Comparison of ENCODE assay signal across 19 cellular contexts in genomic region chr4:11408569-11408968, GRCh38. TPM values are rescaled to one million over a fixed set of nuclear protein-coding genes. Genes with fewer than 3 reads are reported as not detected.
A peak's percentile ranks its signal among the peaks of the same experiment; 100 is the strongest.
DNase-seq lines count a peak whose midpoint lies in the region; ATAC-seq and TF ChIP-seq lines count a peak whose summit lies in the region.
"Had no signal": no experiment of that assay in that cellular context is flagged by ENCODE, and none has a peak within 500 bp of the region (broad histone marks: within the 10 kb centered on the region; RNA-seq: fewer than 3 reads in every experiment).

No MANE protein-coding gene starts in this region.

- ATAC-seq in HG02885 (IDR thresholded peaks at IDR 0.05; ENCODE audit: poor library complexity, unreplicated experiment), result peak; percentile 34
- peak; percentile 9 for ATAC-seq in activated T-helper 17 cell treated with anti-CD3 and anti-CD28 coated beads, Interleukin-2, amount 50 U/mL, for 72 hours (replicated peaks)
- ATAC-seq: A549, Right ventricle myocardium inferior had no signal

- H3K36me3 ChIP-seq in neuronal stem cell (replicated peaks in 1 of 2; ENCODE audit: control insufficient read depth in 2 of 2, insufficient read depth in 2 of 2, low read length in 2 of 2) (no peaks in the 10 kb centered on the region), endodermal cell (ENCODE audit: control insufficient read depth, insufficient read depth, low read length) (no peaks in the 10 kb centered on the region)
- H3K36me3 ChIP-seq: BLaER1 had no signal

- H3K4me1 Mint-ChIP-seq in Calu3 (ENCODE audit: low read depth, unreplicated experiment) (peaks cover 49% of the 10 kb centered on the region), endodermal cell (peaks cover 18% of the 10 kb centered on the region)
- no peaks in the 10 kb centered on the region for H3K4me1 Mint-ChIP-seq in activated T-helper 17 cell treated with anti-CD3 and anti-CD28 coated beads, Interleukin-2, amount 50 U/mL, for 72 hours
- H3K4me1 Mint-ChIP-seq: CD4-positive, alpha-beta memory T cell had no signal

- no peaks in the 10 kb centered on the region for H3K27me3 ChIP-seq in neuronal stem cell (ENCODE audit: control insufficient read depth in 3 of 3, insufficient read depth in 3 of 3, low read depth in 1 of 3, low read length in 3 of 3)
- H3K27me3 ChIP-seq in endodermal cell (ENCODE audit: control insufficient read depth, insufficient read depth, low read length, poor library complexity, severe bottlenecking), result no peaks in the 10 kb centered on the region
- H3K27me3 ChIP-seq: BLaER1 had no signal

- no peak overlapping the region for H2AFZ ChIP-seq in neuronal stem cell (ENCODE audit: low read length)

- no CpG with 5 or more reads among the region's 3 CpGs for WGBS in neuronal stem cell (ENCODE audit: extremely low coverage in 2 of 2, insufficient read length in 2 of 2, insufficient replicate concordance in 1 of 2), 2 donors
- WGBS in endodermal cell (ENCODE audit: insufficient coverage in 1 of 2, insufficient read length in 1 of 2), 2 experiments, result 90 to 91% methylated on average over 2 to 3 of the region's 3 CpGs

- H3K9ac ChIP-seq in neuronal stem cell (ENCODE audit: low read depth, low read length, poor library complexity), result no peak overlapping the region
- no peak overlapping the region for H3K9ac ChIP-seq in endodermal cell (ENCODE audit: extremely low read depth, low read length, poor library complexity, severe bottlenecking)
- H3K9ac ChIP-seq: BLaER1, KMS-11 had no signal

- no peak overlapping the region for H3K23ac ChIP-seq in neuronal stem cell (ENCODE audit: low read depth, low read length, poor library complexity)

- no peak overlapping the region for H4K8ac ChIP-seq in neuronal stem cell (ENCODE audit: low read depth, low read length)

- H3K4me1 ChIP-seq in neuronal stem cell (ENCODE audit: control insufficient read depth in 2 of 2, insufficient read depth in 1 of 2, low read depth in 1 of 2, low read length in 2 of 2) (peaks cover 2 to 11% of the 10 kb centered on the region in 2 donors), endodermal cell (ENCODE audit: control insufficient read depth, insufficient read depth, low read length) (peaks cover 3% of the 10 kb centered on the region)
- H3K4me1 ChIP-seq: A549, BLaER1 had no signal

- H3K27ac ChIP-seq in neuronal stem cell (replicated peaks; ENCODE audit: low read length), result no peak overlapping the region
- no peak overlapping the region for H3K27ac ChIP-seq in endodermal cell (ENCODE audit: low read depth, low read length)
- H3K27ac ChIP-seq: A549, BLaER1, KMS-11 had no signal

- H3K9me3 ChIP-seq in neuronal stem cell (replicated peaks in 1 of 2; ENCODE audit: control insufficient read depth in 2 of 2, insufficient read depth in 1 of 2, low read depth in 1 of 2, low read length in 2 of 2) (no peaks in the 10 kb centered on the region), endodermal cell (ENCODE audit: control insufficient read depth, low read length) (no peaks in the 10 kb centered on the region)
- H3K9me3 ChIP-seq: A549, BLaER1 had no signal

- H3K9me3 Mint-ChIP-seq in Calu3 (ENCODE audit: low read depth, unreplicated experiment) (no peaks in the 10 kb centered on the region), endodermal cell (no peaks in the 10 kb centered on the region)
- H3K9me3 Mint-ChIP-seq in activated T-helper 17 cell treated with anti-CD3 and anti-CD28 coated beads, Interleukin-2, amount 50 U/mL, for 72 hours, result no peaks in the 10 kb centered on the region
- H3K9me3 Mint-ChIP-seq: CD4-positive, alpha-beta memory T cell; H9 had no signal

- CTCF ChIA-PET in Calu3 (lab: Charles Lee), result no interaction called here

- H3K27ac Mint-ChIP-seq in Calu3 (ENCODE audit: unreplicated experiment) (peak overlapping the region; percentile 43), endodermal cell (no peak overlapping the region)
- no peak overlapping the region for H3K27ac Mint-ChIP-seq in activated T-helper 17 cell treated with anti-CD3 and anti-CD28 coated beads, Interleukin-2, amount 50 U/mL, for 72 hours

- no peak overlapping the region for H2BK12ac ChIP-seq in neuronal stem cell (ENCODE audit: low read length)

- no peak overlapping the region for H2BK120ac ChIP-seq in neuronal stem cell (ENCODE audit: low read depth, low read length)

- H3K4me2 ChIP-seq in neuronal stem cell (ENCODE audit: insufficient read depth, low read length, poor library complexity, severe bottlenecking), result no peak overlapping the region
- H3K4me2 ChIP-seq: A549, BLaER1, KMS-11 had no signal

- H2BK15ac ChIP-seq in neuronal stem cell (ENCODE audit: low read length), result no peak overlapping the region

- no peak overlapping the region for H3K4ac ChIP-seq in neuronal stem cell (ENCODE audit: low read length)

- TF ChIP-seq CTCF in Calu3 (IDR thresholded peaks at IDR 0.05; ENCODE audit: unreplicated experiment), result no peak
- no peak for TF ChIP-seq CTCF in endodermal cell (conservative IDR thresholded peaks at IDR 0.05)

- H2BK5ac ChIP-seq in neuronal stem cell (ENCODE audit: low read length), result no peak overlapping the region

- intact Hi-C loops in Calu3 (cut with micrococcal nuclease; ENCODE audit: unreplicated experiment), result loop anchor here (10.0 kb wide), 1 partner anchor 684 kb away; no protein-coding TSS in a partner anchor

- H3K18ac ChIP-seq in neuronal stem cell (ENCODE audit: low read length), result no peak overlapping the region

- H3K4me3 ChIP-seq in neuronal stem cell (ENCODE audit: low read length in 2 of 2), result no peak overlapping the region
- H3K4me3 ChIP-seq in endodermal cell (ENCODE audit: low read length), result no peak overlapping the region
- H3K4me3 ChIP-seq: A549, BLaER1 had no signal

- H3K36me3 Mint-ChIP-seq in Calu3 (ENCODE audit: insufficient read depth, unreplicated experiment) (peaks cover 88% of the 10 kb centered on the region), endodermal cell (ENCODE audit: low read depth) (no peaks in the 10 kb centered on the region)
- no peaks in the 10 kb centered on the region for H3K36me3 Mint-ChIP-seq in activated T-helper 17 cell treated with anti-CD3 and anti-CD28 coated beads, Interleukin-2, amount 50 U/mL, for 72 hours (ENCODE audit: low read depth)
- H3K36me3 Mint-ChIP-seq: CD4-positive, alpha-beta memory T cell had no signal

- DNase-seq in Calu3 (no peak), left kidney (ENCODE audit: low read depth, low spot score) (peak; percentile 63), T-helper 1 cell (no peak), neuronal stem cell (ENCODE audit: low spot score) (no peak), endodermal cell (no peak), NCI-H345 treated with DMSO at 0.1 percent for 48 hours (lab: John Stamatoyannopoulos, UW; ENCODE audit: unreplicated experiment) (no peak)
- DNase-seq: CD4-positive, alpha-beta memory T cell; DMS79; H9; MV-4-11; NCI-H187 treated with DMSO at 0.1 percent for 48 hours; NCI-H446 had no signal

- no peak overlapping the region for H3K14ac ChIP-seq in neuronal stem cell (ENCODE audit: low read length)

- BruUV-seq in Calu3 (replicated peaks; lab: Mats Ljungman, UMichigan), result no TSS peak

- H3K27me3 Mint-ChIP-seq in Calu3 (ENCODE audit: unreplicated experiment), result no peaks in the 10 kb centered on the region
- H3K27me3 Mint-ChIP-seq in activated T-helper 17 cell treated with anti-CD3 and anti-CD28 coated beads, Interleukin-2, amount 50 U/mL, for 72 hours, result no peaks in the 10 kb centered on the region
- no peaks in the 10 kb centered on the region for H3K27me3 Mint-ChIP-seq in endodermal cell (ENCODE audit: insufficient read depth)
- H3K27me3 Mint-ChIP-seq: CD4-positive, alpha-beta memory T cell had no signal

- H3K79me1 ChIP-seq in neuronal stem cell (ENCODE audit: low read depth, low read length), result no peaks in the 10 kb centered on the region

- H3K4me3 Mint-ChIP-seq in Calu3 (ENCODE audit: low read depth, unreplicated experiment) (no peak overlapping the region), endodermal cell (no peak overlapping the region)
- no peak overlapping the region for H3K4me3 Mint-ChIP-seq in activated T-helper 17 cell treated with anti-CD3 and anti-CD28 coated beads, Interleukin-2, amount 50 U/mL, for 72 hours
- H3K4me3 Mint-ChIP-seq: CD4-positive, alpha-beta memory T cell; H9 had no signal

- H2AK5ac ChIP-seq in neuronal stem cell (ENCODE audit: low read depth, low read length), result no peak overlapping the region

- H4K91ac ChIP-seq in neuronal stem cell (ENCODE audit: low read depth, low read length, poor library complexity), result no peak overlapping the region

RNA-seq across cellular contexts. Expression of gene HS3ST1, which starts 20.1 kb away (rescaled TPM):
- total RNA-seq in Calu3 (2022) (80.8 and 86.7 TPM in 2 replicates), endodermal cell (1 to 10 TPM; 1.3 to 2.8 TPM)
- total RNA-seq in activated T-helper 17 cell treated with anti-CD3 and anti-CD28 coated beads, Interleukin-2, amount 50 U/mL, for 72 hours, result under 1 TPM; 0.05 to 0.19 TPM
- polyA plus RNA-seq in neuronal stem cell (2013, experiment 1 of 2), result 0.01 TPM
- polyA plus RNA-seq in neuronal stem cell (2013, experiment 2 of 2), result 0.01 TPM
- 5.7 TPM for polyA plus RNA-seq in endodermal cell (2013, experiment 1 of 2)
- 4.5 TPM for polyA plus RNA-seq in endodermal cell (2013, experiment 2 of 2)
- total RNA-seq: OCI-LY7 had no signal
- polyA plus RNA-seq: CD4-positive, alpha-beta memory T cell had no signal

Comparison
In these comparisons a context has a peak if more than half of its experiments do, and no peak if none do; other contexts are left out.
1. RNA of gene HS3ST1, which starts 20.1 kb away (total RNA-seq): 80.8 to 86.7 TPM in Calu3; 1.3 to 2.8 TPM in endodermal cell and 0.05 to 0.19 TPM in activated T-helper 17 cell treated with anti-CD3 and anti-CD28 coated beads, Interleukin-2, amount 50 U/mL, for 72 hours; every median in the first group is over 10 times any median in the second.